In genomic region chr3:31968391-31968926, GRCh38 we compare ENCODE assay signal across 10 cellular contexts. TPM values are rescaled to one million over a fixed set of nuclear protein-coding genes. Genes with fewer than 3 reads are reported as not detected.
DNase-seq lines count a peak whose midpoint lies in the region; ATAC-seq and TF ChIP-seq lines count a peak whose summit lies in the region.
"Had no signal": no experiment of that assay in that cellular context is flagged by ENCODE, and none has a peak within 500 bp of the region (broad histone marks: within the 10 kb centered on the region; RNA-seq: fewer than 3 reads in every experiment).

No MANE protein-coding gene starts in this region.

- H3K4me1 Mint-ChIP-seq in endodermal cell (peaks cover 30% of the 10 kb centered on the region), nephron (peaks cover 43% of the 10 kb centered on the region)

- peak; percentile 67 for DNase-seq in A673 (ENCODE audit: low spot score)
- DNase-seq in Karpas-422: no peak
- DNase-seq in endodermal cell: no peak
- DNase-seq in cerebellar nuclear complex (lab: John Stamatoyannopoulos, UW): no peak

- no peaks in the 10 kb centered on the region for H3K9me3 Mint-ChIP-seq in endodermal cell
- no peaks in the 10 kb centered on the region for H3K9me3 Mint-ChIP-seq in nephron
- H3K9me3 Mint-ChIP-seq: activated T-helper 2 cell treated with anti-CD3 and anti-CD28 coated beads, Interferon-gamma antibody, Interleukin-2, Interleukin-4, amounts not matched to agents 10 μg/mL and 5 μg/mL and 100 μg/mL, durations not matched to agents 14 hours and 24 hours and 36 hours had no signal

- H2AFZ ChIP-seq in Karpas-422 (ENCODE audit: low read length): no peak overlapping the region

- H3K27ac ChIP-seq in A673 (ENCODE audit: low read depth, low read length, poor library complexity, severe bottlenecking) (no peak overlapping the region), Karpas-422 (ENCODE audit: low read length) (peak overlapping the region; percentile 98), endodermal cell (ENCODE audit: low read depth, low read length) (peak overlapping the region; percentile 50)
- H3K27ac ChIP-seq: C4-2B had no signal

- no peaks in the 10 kb centered on the region for H3K9me3 ChIP-seq in A673 (ENCODE audit: low read depth, low read length, poor library complexity, severe bottlenecking)
- no peaks in the 10 kb centered on the region for H3K9me3 ChIP-seq in Karpas-422 (ENCODE audit: low read length)
- no peaks in the 10 kb centered on the region for H3K9me3 ChIP-seq in endodermal cell (ENCODE audit: control insufficient read depth, low read length)

- POLR2A ChIA-PET in A673 (lab: Charles Lee; ENCODE audit: low non-redundant PET): interaction anchor here (0.6 kb wide), 1 partner anchor 286 kb away, joined by 3 read pairs; no protein-coding TSS in a partner anchor

- peaks cover 13% of the 10 kb centered on the region for H3K4me1 ChIP-seq in A673 (ENCODE audit: insufficient read depth, low read length, poor library complexity, severe bottlenecking)
- H3K4me1 ChIP-seq in Karpas-422 (ENCODE audit: low read length): peaks cover 86% of the 10 kb centered on the region
- H3K4me1 ChIP-seq in endodermal cell (ENCODE audit: control insufficient read depth, insufficient read depth, low read length): peaks cover 2% of the 10 kb centered on the region

- no peak overlapping the region for H3K4me3 ChIP-seq in A673 (ENCODE audit: low read depth, low read length, poor library complexity, severe bottlenecking)
- H3K4me3 ChIP-seq in Karpas-422 (ENCODE audit: low read length): no peak overlapping the region
- peak overlapping the region; percentile 27 for H3K4me3 ChIP-seq in endodermal cell (ENCODE audit: low read length)

- H3K36me3 ChIP-seq in A673 (ENCODE audit: insufficient read depth, low read length, poor library complexity, severe bottlenecking) (no peaks in the 10 kb centered on the region), Karpas-422 (ENCODE audit: insufficient read depth, low read length) (peaks cover 20% of the 10 kb centered on the region), endodermal cell (ENCODE audit: control insufficient read depth, insufficient read depth, low read length) (no peaks in the 10 kb centered on the region)

- TF ChIP-seq CTCF in A673 (conservative IDR thresholded peaks at IDR 0.05; ENCODE audit: low read depth, low read length) (no peak), endodermal cell (conservative IDR thresholded peaks at IDR 0.05) (no peak), nephron (IDR thresholded peaks at IDR 0.05; ENCODE audit: unreplicated experiment in 3 of 3) (no peak)

- 76 to 80% methylated on average over 2 of the region's 2 CpGs for WGBS in endodermal cell (ENCODE audit: insufficient coverage in 1 of 2, insufficient read length in 1 of 2), 2 experiments

- no peaks in the 10 kb centered on the region for H3K36me3 Mint-ChIP-seq in endodermal cell (ENCODE audit: low read depth)
- H3K36me3 Mint-ChIP-seq in nephron (ENCODE audit: low read depth): no peaks in the 10 kb centered on the region

- BruUV-seq in A673 (replicated peaks; lab: Mats Ljungman, UMichigan): no TSS peak

- no peaks in the 10 kb centered on the region for H3K9me2 ChIP-seq in Karpas-422 (replicated peaks; ENCODE audit: insufficient read depth, low read length)

- H3K4me3 Mint-ChIP-seq in endodermal cell: peak overlapping the region; percentile 29
- no peak overlapping the region for H3K4me3 Mint-ChIP-seq in nephron

- CTCF ChIA-PET in A673 (lab: Charles Lee): no interaction called here

- ATAC-seq in GM21423 (IDR thresholded peaks at IDR 0.05; ENCODE audit: unreplicated experiment): no peak
- ATAC-seq in GM19328 (IDR thresholded peaks at IDR 0.05; ENCODE audit: unreplicated experiment): no peak
- no peak for ATAC-seq in HG02884 (IDR thresholded peaks at IDR 0.05; ENCODE audit: unreplicated experiment)

- H3K27me3 ChIP-seq in A673 (replicated peaks; ENCODE audit: insufficient read depth, low read depth, low read length, poor library complexity): no peaks in the 10 kb centered on the region
- no peaks in the 10 kb centered on the region for H3K27me3 ChIP-seq in Karpas-422 (ENCODE audit: low read length)
- H3K27me3 ChIP-seq in endodermal cell (ENCODE audit: control insufficient read depth, insufficient read depth, low read length, poor library complexity, severe bottlenecking): no peaks in the 10 kb centered on the region

- intact Hi-C loops in A673 (cut with micrococcal nuclease; ENCODE audit: unreplicated experiment): no loop called here

- H3K27ac Mint-ChIP-seq in endodermal cell: peak overlapping the region; percentile 93
- H3K27ac Mint-ChIP-seq in nephron: peak overlapping the region; percentile 84 to 92 (median 90)
- H3K27ac Mint-ChIP-seq: activated T-helper 2 cell treated with anti-CD3 and anti-CD28 coated beads, Interferon-gamma antibody, Interleukin-2, Interleukin-4, amounts not matched to agents 10 μg/mL and 5 μg/mL and 100 μg/mL, durations not matched to agents 14 hours and 24 hours and 36 hours had no signal

- H3K9ac ChIP-seq in Karpas-422 (ENCODE audit: low read length): peak overlapping the region; percentile 62; the same call in 1 of the 2 replicates
- H3K9ac ChIP-seq in endodermal cell (ENCODE audit: extremely low read depth, low read length, poor library complexity, severe bottlenecking): peak overlapping the region; percentile 28

- no peaks in the 10 kb centered on the region for H3K27me3 Mint-ChIP-seq in endodermal cell (ENCODE audit: insufficient read depth)
- peaks cover 5% of the 10 kb centered on the region for H3K27me3 Mint-ChIP-seq in nephron (ENCODE audit: low read depth)

- H3K79me2 ChIP-seq in Karpas-422 (ENCODE audit: low read length): peaks cover 92% of the 10 kb centered on the region

- H4K20me1 ChIP-seq in Karpas-422 (ENCODE audit: insufficient read depth, low read depth, low read length): no peaks in the 10 kb centered on the region

- H3K4me2 ChIP-seq in Karpas-422 (ENCODE audit: low read depth, low read length, poor library complexity, severe bottlenecking): peak overlapping the region; percentile 81

RNA-seq across cellular contexts. Expression of gene OSBPL10, which starts 12.6 kb away (rescaled TPM):
- 1.1 and 2.3 TPM in 2 replicates for total RNA-seq in A673 (2021)
- 87.0 and 106 TPM in 2 replicates for total RNA-seq in Karpas-422 (2014; rRNA removed; shearing (Covaris generic); ENCODE audit: low replicate concordance)
- total RNA-seq in endodermal cell: 10 to 100 TPM; 23.8 to 33.6 TPM
- 7.5 TPM for polyA plus RNA-seq in endodermal cell (2013, experiment 1 of 2)
- polyA plus RNA-seq in endodermal cell (2013, experiment 2 of 2): 5.2 TPM

RNA-seq across cellular contexts. Expression of gene ZNF860, which starts 13.1 kb away (rescaled TPM):
- not detected in 2 replicates for total RNA-seq in A673 (2021)
- total RNA-seq in Karpas-422 (2014; rRNA removed; shearing (Covaris generic); ENCODE audit: low replicate concordance): 14.6 and 22.4 TPM in 2 replicates
- 1 to 10 TPM in 1 of 2 donors, under 1 TPM in 1; 0.49 to 1.8 TPM for total RNA-seq in endodermal cell
- 0.32 TPM for polyA plus RNA-seq in endodermal cell (2013, experiment 1 of 2)
- 0.21 TPM for polyA plus RNA-seq in endodermal cell (2013, experiment 2 of 2)
